In genomic region chr3:10311710-10312109, GRCh38 we compare ENCODE assay signal across 15 cellular contexts. TPM values are rescaled to one million over a fixed set of nuclear protein-coding genes. Genes with fewer than 3 reads are reported as not detected.
A peak's percentile ranks its signal among the peaks of the same experiment; 100 is the strongest.
DNase-seq lines count a peak whose midpoint lies in the region; ATAC-seq lines count a peak whose summit lies in the region.
"Had no signal": no experiment of that assay in that cellular context is flagged by ENCODE, and none has a peak within 500 bp of the region (broad histone marks: within the 10 kb centered on the region; RNA-seq: fewer than 3 reads in every experiment).

No MANE protein-coding gene starts in this region.

- DNase-seq in T-helper 1 cell (no peak), mesenteric fat pad (ENCODE audit: low spot score) (peak; percentile 75), SIG-M5 (lab: John Stamatoyannopoulos, UW) (no peak)
- DNase-seq in stimulated activated naive CD8-positive, alpha-beta T cell treated with anti-CD3 and anti-CD28 coated beads, Interleukin-15, amount 100 ng/mL, for 72 hours = no peak
- DNase-seq in activated CD4-positive, CD25-positive, alpha-beta regulatory T cell (lab: John Stamatoyannopoulos, UW) = no peak
- DNase-seq: Calu3; CD4-positive, alpha-beta memory T cell; DMS53; H9; NCI-H187 treated with DMSO at 0.1 percent for 48 hours; NK-92 treated with Interleukin-12 subunit alpha and Interleukin-12 subunit beta, amount 100 ng/mL, for 24 hours had no signal

- H3K9me3 Mint-ChIP-seq in T-helper 1 cell treated with Interleukin-12 subunit alpha and Interleukin-12 subunit beta and Interleukin-4 antibody, amounts not matched to agents 30 μg/mL and 1 μg/mL, for 36 hours = no peaks in the 10 kb centered on the region
- H3K9me3 Mint-ChIP-seq in stimulated activated naive CD8-positive, alpha-beta T cell treated with anti-CD3 and anti-CD28 coated beads, Interleukin-15, Interleukin-2, amounts not matched to agents 100 ng/mL and 50 ng/mL, for 24 hours = no peaks in the 10 kb centered on the region
- no peaks in the 10 kb centered on the region for H3K9me3 Mint-ChIP-seq in stimulated activated naive CD8-positive, alpha-beta T cell treated with anti-CD3 and anti-CD28 coated beads, Interleukin-15, amount 100 ng/mL, for 72 hours
- H3K9me3 Mint-ChIP-seq: H9 had no signal

- H3K4me3 Mint-ChIP-seq in T-helper 1 cell treated with Interleukin-12 subunit alpha and Interleukin-12 subunit beta and Interleukin-4 antibody, amounts not matched to agents 30 μg/mL and 1 μg/mL, for 36 hours = no peak overlapping the region
- H3K4me3 Mint-ChIP-seq in stimulated activated naive CD8-positive, alpha-beta T cell treated with anti-CD3 and anti-CD28 coated beads, Interleukin-15, Interleukin-2, amounts not matched to agents 100 ng/mL and 50 ng/mL, for 24 hours = no peak overlapping the region
- no peak overlapping the region for H3K4me3 Mint-ChIP-seq in stimulated activated naive CD8-positive, alpha-beta T cell treated with anti-CD3 and anti-CD28 coated beads, Interleukin-15, amount 100 ng/mL, for 72 hours
- H3K4me3 Mint-ChIP-seq: CD4-positive, alpha-beta memory T cell; H9 had no signal

- peaks cover 45% of the 10 kb centered on the region for H3K36me3 Mint-ChIP-seq in T-helper 1 cell treated with Interleukin-12 subunit alpha and Interleukin-12 subunit beta and Interleukin-4 antibody, amounts not matched to agents 30 μg/mL and 1 μg/mL, for 36 hours (ENCODE audit: low read depth)
- peaks cover 61% of the 10 kb centered on the region for H3K36me3 Mint-ChIP-seq in stimulated activated naive CD8-positive, alpha-beta T cell treated with anti-CD3 and anti-CD28 coated beads, Interleukin-15, Interleukin-2, amounts not matched to agents 100 ng/mL and 50 ng/mL, for 24 hours (ENCODE audit: low read depth)

- no peak for ATAC-seq in stimulated activated naive CD8-positive, alpha-beta T cell treated with anti-CD3 and anti-CD28 coated beads, Interleukin-15, amount 100 ng/mL, for 72 hours
- ATAC-seq in GM19467 (IDR thresholded peaks at IDR 0.05; ENCODE audit: unreplicated experiment) = no peak

- peak overlapping the region; percentile 15 for H3K27ac Mint-ChIP-seq in T-helper 1 cell treated with Interleukin-12 subunit alpha and Interleukin-12 subunit beta and Interleukin-4 antibody, amounts not matched to agents 30 μg/mL and 1 μg/mL, for 36 hours
- peak overlapping the region; percentile 33 for H3K27ac Mint-ChIP-seq in stimulated activated naive CD8-positive, alpha-beta T cell treated with anti-CD3 and anti-CD28 coated beads, Interleukin-15, Interleukin-2, amounts not matched to agents 100 ng/mL and 50 ng/mL, for 24 hours
- H3K27ac Mint-ChIP-seq in stimulated activated naive CD8-positive, alpha-beta T cell treated with anti-CD3 and anti-CD28 coated beads, Interleukin-15, amount 100 ng/mL, for 72 hours = no peak overlapping the region

- H3K27me3 Mint-ChIP-seq in T-helper 1 cell treated with Interleukin-12 subunit alpha and Interleukin-12 subunit beta and Interleukin-4 antibody, amounts not matched to agents 30 μg/mL and 1 μg/mL, for 36 hours (ENCODE audit: low read depth) = no peaks in the 10 kb centered on the region
- no peaks in the 10 kb centered on the region for H3K27me3 Mint-ChIP-seq in stimulated activated naive CD8-positive, alpha-beta T cell treated with anti-CD3 and anti-CD28 coated beads, Interleukin-15, Interleukin-2, amounts not matched to agents 100 ng/mL and 50 ng/mL, for 24 hours
- H3K27me3 Mint-ChIP-seq in stimulated activated naive CD8-positive, alpha-beta T cell treated with anti-CD3 and anti-CD28 coated beads, Interleukin-15, amount 100 ng/mL, for 72 hours = no peaks in the 10 kb centered on the region
- H3K27me3 Mint-ChIP-seq: CD4-positive, alpha-beta memory T cell had no signal

- peaks cover 6% of the 10 kb centered on the region for H3K4me1 Mint-ChIP-seq in T-helper 1 cell treated with Interleukin-12 subunit alpha and Interleukin-12 subunit beta and Interleukin-4 antibody, amounts not matched to agents 30 μg/mL and 1 μg/mL, for 36 hours (ENCODE audit: low read depth)
- H3K4me1 Mint-ChIP-seq in stimulated activated naive CD8-positive, alpha-beta T cell treated with anti-CD3 and anti-CD28 coated beads, Interleukin-15, Interleukin-2, amounts not matched to agents 100 ng/mL and 50 ng/mL, for 24 hours (ENCODE audit: low read depth) = no peaks in the 10 kb centered on the region
- no peaks in the 10 kb centered on the region for H3K4me1 Mint-ChIP-seq in stimulated activated naive CD8-positive, alpha-beta T cell treated with anti-CD3 and anti-CD28 coated beads, Interleukin-15, amount 100 ng/mL, for 72 hours
- H3K4me1 Mint-ChIP-seq: H9 had no signal

RNA-seq across cellular contexts. Expression of gene SEC13, which starts 9.2 kb away (rescaled TPM):
- 98.5 TPM for total RNA-seq in mesenteric fat pad

RNA-seq across cellular contexts. Expression of gene GHRL, which starts 19.0 kb away (rescaled TPM):
- total RNA-seq in mesenteric fat pad = 2.1 TPM
- total RNA-seq: RPMI7951 had no signal

Comparison
In these comparisons a context has a peak if more than half of its experiments do, and no peak if none do; other contexts are left out.
1. H3K27ac Mint-ChIP-seq: peak in T-helper 1 cell treated with Interleukin-12 subunit alpha and Interleukin-12 subunit beta and Interleukin-4 antibody, amounts not matched to agents 30 μg/mL and 1 μg/mL, for 36 hours (single experiment) and stimulated activated naive CD8-positive, alpha-beta T cell treated with anti-CD3 and anti-CD28 coated beads, Interleukin-15, Interleukin-2, amounts not matched to agents 100 ng/mL and 50 ng/mL, for 24 hours (single experiment); none in stimulated activated naive CD8-positive, alpha-beta T cell treated with anti-CD3 and anti-CD28 coated beads, Interleukin-15, amount 100 ng/mL, for 72 hours (0 of 2).